Comparison of ENCODE assay signal across 29 cellular contexts in genomic region chr21:43289442-43289841, GRCh38.
"Had no signal": no experiment of that assay in that cellular context is flagged by ENCODE, and none has a peak within 500 bp of the region (broad histone marks: within the 10 kb centered on the region; RNA-seq: fewer than 3 reads in every experiment).

No MANE protein-coding gene starts in this region.

- H3K4me2 ChIP-seq: neural progenitor cell had no signal

- H2AFZ ChIP-seq: neural progenitor cell had no signal

- H3K27ac Mint-ChIP-seq: activated CD4-positive, alpha-beta memory T cell treated with anti-CD3 and anti-CD28 coated beads for 36 hours; activated CD4-positive, alpha-beta T cell treated with anti-CD3 and anti-CD28 coated beads, Interleukin-2, amount 10 ng/mL, durations not matched to agents 24 days and 14 days; activated naive CD4-positive, alpha-beta T cell treated with anti-CD3 and anti-CD28 coated beads, Interleukin-2, amount 10 ng/mL, durations not matched to agents 7 days and 5 days; activated naive CD8-positive, alpha-beta T cell treated with anti-CD3 and anti-CD28 coated beads, Interleukin-2, amount 10 ng/mL, durations not matched to agents 7 days and 5 days; activated T-helper 1 cell treated with anti-CD3 and anti-CD28 coated beads, Interleukin-12 subunit alpha, Interleukin-12 subunit beta, Interleukin-2, Interleukin-4 antibody, amounts not matched to agents 30 ng/mL and 10 ng/mL and 1 ng/mL, durations not matched to agents 14 hours and 24 hours and 36 hours; effector memory CD8-positive, alpha-beta T cell; natural killer cell; neural progenitor cell; stimulated activated effector memory CD8-positive, alpha-beta T cell treated with anti-CD3 and anti-CD28 coated beads, Interleukin-12 subunit alpha, Interleukin-12 subunit beta, amount 100 ng/mL, for 72 hours; stimulated activated naive CD8-positive, alpha-beta T cell treated with anti-CD3 and anti-CD28 coated beads, Interleukin-15, Interleukin-2, amounts not matched to agents 100 ng/mL and 50 ng/mL, for 24 hours; T-helper 1 cell treated with Interleukin-12 subunit alpha and Interleukin-12 subunit beta and Interleukin-4 antibody, amounts not matched to agents 30 μg/mL and 1 μg/mL, for 36 hours had no signal

- H3K9me3 Mint-ChIP-seq: activated CD4-positive, alpha-beta T cell treated with anti-CD3 and anti-CD28 coated beads, Interleukin-2, amount 10 ng/mL, durations not matched to agents 24 days and 14 days; activated T-helper 1 cell treated with anti-CD3 and anti-CD28 coated beads, Interleukin-12 subunit alpha, Interleukin-12 subunit beta, Interleukin-2, Interleukin-4 antibody, amounts not matched to agents 30 ng/mL and 10 ng/mL and 1 ng/mL, durations not matched to agents 14 hours and 24 hours and 36 hours; effector memory CD8-positive, alpha-beta T cell; natural killer cell; stimulated activated effector memory CD8-positive, alpha-beta T cell treated with anti-CD3 and anti-CD28 coated beads, Interleukin-12 subunit alpha, Interleukin-12 subunit beta, amount 100 ng/mL, for 72 hours; stimulated activated naive CD8-positive, alpha-beta T cell treated with anti-CD3 and anti-CD28 coated beads, Interleukin-15, Interleukin-2, amounts not matched to agents 100 ng/mL and 50 ng/mL, for 24 hours; T-helper 1 cell treated with Interleukin-12 subunit alpha and Interleukin-12 subunit beta and Interleukin-4 antibody, amounts not matched to agents 30 μg/mL and 1 μg/mL, for 36 hours had no signal

- H3K9ac ChIP-seq: neural progenitor cell had no signal

- H3K36me3 ChIP-seq: ascending aorta, cardiac muscle cell, gastroesophageal sphincter, lower lobe of right lung, neural progenitor cell, right lobe of liver, upper lobe of left lung had no signal

- H3K4me3 Mint-ChIP-seq: activated CD4-positive, alpha-beta memory T cell treated with anti-CD3 and anti-CD28 coated beads for 36 hours; activated CD4-positive, alpha-beta T cell treated with anti-CD3 and anti-CD28 coated beads, Interleukin-2, amount 10 ng/mL, durations not matched to agents 24 days and 14 days; activated naive CD4-positive, alpha-beta T cell treated with anti-CD3 and anti-CD28 coated beads, Interleukin-2, amount 10 ng/mL, durations not matched to agents 7 days and 5 days; activated naive CD8-positive, alpha-beta T cell treated with anti-CD3 and anti-CD28 coated beads, Interleukin-2, amount 10 ng/mL, durations not matched to agents 7 days and 5 days; activated T-helper 1 cell treated with anti-CD3 and anti-CD28 coated beads, Interleukin-12 subunit alpha, Interleukin-12 subunit beta, Interleukin-2, Interleukin-4 antibody, amounts not matched to agents 30 ng/mL and 10 ng/mL and 1 ng/mL, durations not matched to agents 14 hours and 24 hours and 36 hours; brain; effector memory CD8-positive, alpha-beta T cell; natural killer cell; neural progenitor cell; stimulated activated effector memory CD8-positive, alpha-beta T cell treated with anti-CD3 and anti-CD28 coated beads, Interleukin-12 subunit alpha, Interleukin-12 subunit beta, amount 100 ng/mL, for 72 hours; stimulated activated naive CD8-positive, alpha-beta T cell treated with anti-CD3 and anti-CD28 coated beads, Interleukin-15, Interleukin-2, amounts not matched to agents 100 ng/mL and 50 ng/mL, for 24 hours; T-helper 1 cell treated with Interleukin-12 subunit alpha and Interleukin-12 subunit beta and Interleukin-4 antibody, amounts not matched to agents 30 μg/mL and 1 μg/mL, for 36 hours had no signal

- H3K36me3 Mint-ChIP-seq: activated CD4-positive, alpha-beta memory T cell treated with anti-CD3 and anti-CD28 coated beads for 36 hours; activated naive CD4-positive, alpha-beta T cell treated with anti-CD3 and anti-CD28 coated beads, Interleukin-2, amount 10 ng/mL, durations not matched to agents 7 days and 5 days; activated naive CD8-positive, alpha-beta T cell treated with anti-CD3 and anti-CD28 coated beads, Interleukin-2, amount 10 ng/mL, durations not matched to agents 7 days and 5 days; brain; natural killer cell; neural progenitor cell; stimulated activated effector memory CD8-positive, alpha-beta T cell treated with anti-CD3 and anti-CD28 coated beads, Interleukin-12 subunit alpha, Interleukin-12 subunit beta, amount 100 ng/mL, for 72 hours had no signal

- DNase-seq: activated CD4-positive, alpha-beta memory T cell treated with anti-CD3 and anti-CD28 coated beads for 36 hours; activated CD4-positive, alpha-beta T cell treated with anti-CD3 and anti-CD28 coated beads, Interleukin-2, amount 10 ng/mL, durations not matched to agents 24 days and 14 days; activated CD4-positive, CD25-positive, alpha-beta regulatory T cell treated with anti-CD3 and anti-CD28 coated beads, Interleukin-2, amount 50 U/mL, for 72 hours; activated CD8-positive, alpha-beta memory T cell treated with anti-CD3 and anti-CD28 coated beads, Interleukin-2, amount 50 U/mL, for 4 hours; activated gamma-delta T cell; activated naive CD4-positive, alpha-beta T cell treated with anti-CD3 and anti-CD28 coated beads, Interleukin-2, amount 10 ng/mL, durations not matched to agents 7 days and 5 days; activated naive CD8-positive, alpha-beta T cell treated with anti-CD3 and anti-CD28 coated beads, Interleukin-2, amount 10 ng/mL, durations not matched to agents 7 days and 5 days; activated T-cell treated with anti-CD3 and anti-CD28 coated beads, Interleukin-2, amount 50 U/mL, for 1 hour; cortex of kidney; effector memory CD8-positive, alpha-beta T cell; kidney glomerular epithelial cell; mesenchymal stem cell; natural killer cell; stimulated activated CD4-positive, alpha-beta T cell treated with anti-CD3 and anti-CD28 coated beads, Interleukin-12 subunit alpha, Interleukin-12 subunit beta, amount 100 ng/mL, for 4 hours; stimulated activated CD4-positive, alpha-beta T cell treated with anti-CD3 and anti-CD28 coated beads, Interleukin-4, amount 100 ng/mL, for 24 hours; substantia nigra; T1000; upper lobe of left lung had no signal

- H3K27ac ChIP-seq: ascending aorta, cardiac muscle cell, gastroesophageal sphincter, lower lobe of right lung, neural progenitor cell, upper lobe of left lung had no signal

- H3K27me3 Mint-ChIP-seq: activated CD4-positive, alpha-beta memory T cell treated with anti-CD3 and anti-CD28 coated beads for 36 hours; activated CD4-positive, alpha-beta T cell treated with anti-CD3 and anti-CD28 coated beads, Interleukin-2, amount 10 ng/mL, durations not matched to agents 24 days and 14 days; stimulated activated naive CD8-positive, alpha-beta T cell treated with anti-CD3 and anti-CD28 coated beads, Interleukin-15, Interleukin-2, amounts not matched to agents 100 ng/mL and 50 ng/mL, for 24 hours had no signal

- ATAC-seq: effector memory CD8-positive, alpha-beta T cell; gastroesophageal sphincter; lower lobe of right lung; natural killer cell; stimulated activated effector memory CD8-positive, alpha-beta T cell treated with anti-CD3 and anti-CD28 coated beads, Interleukin-12 subunit alpha, Interleukin-12 subunit beta, amount 100 ng/mL, for 72 hours had no signal

- H3K9me3 ChIP-seq: lower lobe of right lung, right lobe of liver had no signal

- H3K4me3 ChIP-seq: ascending aorta, cardiac muscle cell, gastroesophageal sphincter, lower lobe of right lung, neural progenitor cell, right lobe of liver, upper lobe of left lung had no signal

- H3K27me3 ChIP-seq: ascending aorta, cardiac muscle cell, neural progenitor cell, right lobe of liver, upper lobe of left lung had no signal

- H3K4me1 ChIP-seq: ascending aorta, gastroesophageal sphincter, lower lobe of right lung, neural progenitor cell had no signal

- H3K4me1 Mint-ChIP-seq: natural killer cell had no signal
